ENCODE assay signal across 11 cellular contexts in the genomic region with DNA sequence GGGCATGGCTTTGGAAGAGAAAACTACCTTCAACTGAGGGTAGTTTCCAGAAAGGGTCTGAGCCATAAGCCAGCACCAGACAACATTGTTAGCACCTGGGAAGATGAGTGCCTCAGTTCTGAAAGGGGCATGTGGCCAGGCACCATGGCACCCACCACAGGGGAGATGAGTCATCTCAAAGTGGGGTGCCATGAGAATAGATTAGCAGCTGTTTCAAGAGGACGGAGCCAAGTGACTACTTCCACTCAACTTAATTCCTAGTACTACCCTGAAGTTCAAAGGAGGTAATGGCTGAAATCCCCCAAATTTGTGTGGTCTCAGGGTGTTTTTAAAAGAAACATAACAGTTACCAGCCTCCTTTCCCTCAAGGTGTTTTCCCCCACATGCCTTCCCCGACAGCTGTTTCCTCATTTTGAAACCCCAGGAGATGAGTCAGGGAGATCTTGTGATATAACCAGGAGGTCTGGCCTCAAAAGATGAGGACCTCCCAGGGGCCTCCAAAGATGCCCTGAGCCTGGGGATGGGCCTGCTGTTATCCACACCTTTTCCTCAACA. TPM values are rescaled to one million over a fixed set of nuclear protein-coding genes. Genes with fewer than 3 reads are reported as not detected.
DNase-seq lines count a peak whose midpoint lies in the region; ATAC-seq and TF ChIP-seq lines count a peak whose summit lies in the region.
"Had no signal": no experiment of that assay in that cellular context is flagged by ENCODE, and none has a peak within 500 bp of the region (broad histone marks: within the 10 kb centered on the region; RNA-seq: fewer than 3 reads in every experiment).

No MANE protein-coding gene starts in this region.

- peaks cover 0 to 4% of the 10 kb centered on the region in 2 donors for H3K27me3 ChIP-seq in breast epithelium
- H3K27me3 ChIP-seq in SJCRH30, result no peaks in the 10 kb centered on the region
- H3K27me3 ChIP-seq: neutrophil had no signal

- DNase-seq in MCF 10A (ENCODE audit: unreplicated experiment) (peak; percentile 25), breast epithelium (ENCODE audit: low spot score in 2 of 2) (no peak), SJCRH30 (peak; percentile 21 to 28), NCI-H1105 treated with DMSO at 0.1 percent for 48 hours (lab: John Stamatoyannopoulos, UW) (no peak), hippocampal formation (lab: John Stamatoyannopoulos, UW) (no peak), NCI-H1092 (lab: John Stamatoyannopoulos, UW) (no peak)
- DNase-seq in stimulated activated naive B cell treated with anti-CD40 and anti-IgM and Interleukin-4, amounts not matched to agents 10 μg/mL and 1 μg/mL and 100 μg/mL, for 72 hours, result peak; percentile 62

- no peak overlapping the region for H3K27ac Mint-ChIP-seq in MCF 10A (ENCODE audit: low read depth, unreplicated experiment)
- peak overlapping the region; percentile 76 for H3K27ac Mint-ChIP-seq in stimulated activated naive B cell treated with anti-CD40 and anti-IgM and Interleukin-4, amounts not matched to agents 10 μg/mL and 1 μg/mL and 100 μg/mL, for 72 hours

- H3K9me3 ChIP-seq in breast epithelium (no peaks in the 10 kb centered on the region), SJCRH30 (replicated peaks) (no peaks in the 10 kb centered on the region)
- H3K9me3 ChIP-seq: neutrophil, tibial nerve had no signal

- H3K4me3 Mint-ChIP-seq in MCF 10A (ENCODE audit: unreplicated experiment), result no peak overlapping the region
- peak overlapping the region in 1 of 2 donors; percentile 16 for H3K4me3 Mint-ChIP-seq in stimulated activated naive B cell treated with anti-CD40 and anti-IgM and Interleukin-4, amounts not matched to agents 10 μg/mL and 1 μg/mL and 100 μg/mL, for 72 hours

- no peaks in the 10 kb centered on the region for H3K36me3 ChIP-seq in breast epithelium
- no peaks in the 10 kb centered on the region for H3K36me3 ChIP-seq in SJCRH30
- H3K36me3 ChIP-seq: neutrophil, tibial nerve had no signal

- no TSS peak for BruUV-seq in MCF 10A (replicated peaks; lab: Mats Ljungman, UMichigan)

- no peaks in the 10 kb centered on the region for H3K36me3 Mint-ChIP-seq in MCF 10A (ENCODE audit: insufficient read depth, unreplicated experiment)
- no peaks in the 10 kb centered on the region for H3K36me3 Mint-ChIP-seq in stimulated activated naive B cell treated with anti-CD40 and anti-IgM and Interleukin-4, amounts not matched to agents 10 μg/mL and 1 μg/mL and 100 μg/mL, for 72 hours

- H3K4me3 ChIP-seq in breast epithelium (no peak overlapping the region), SJCRH30 (no peak overlapping the region)
- H3K4me3 ChIP-seq: tibial nerve had no signal

- intact Hi-C loops in MCF 10A (cut with micrococcal nuclease) (no loop called here), breast epithelium (cut with DNase I; ENCODE audit: low total_unique reads) (no loop called here)

- H3K27ac ChIP-seq in breast epithelium, result no peak overlapping the region
- H3K27ac ChIP-seq in SJCRH30, result peak overlapping the region; percentile 12; the same call in 1 of the 2 replicates
- H3K27ac ChIP-seq: neutrophil, tibial nerve had no signal

- TF ChIP-seq CTCF in MCF 10A (IDR thresholded peaks at IDR 0.05; ENCODE audit: unreplicated experiment) (no peak), breast epithelium (IDR thresholded peaks at IDR 0.05) (no peak)

- POLR2A ChIA-PET in MCF 10A (lab: Yijun Ruan, JAX), result interaction anchor here (0.6 kb wide), 1 partner anchor 935 kb away, joined by 3 read pairs; no protein-coding TSS in a partner anchor

- H3K9me3 Mint-ChIP-seq in MCF 10A (ENCODE audit: unreplicated experiment), result no peaks in the 10 kb centered on the region
- H3K9me3 Mint-ChIP-seq in stimulated activated naive B cell treated with anti-CD40 and anti-IgM and Interleukin-4, amounts not matched to agents 10 μg/mL and 1 μg/mL and 100 μg/mL, for 72 hours, result peaks cover 0 to 5% of the 10 kb centered on the region in 2 donors

- peak; percentile 76 for ATAC-seq in HG02852 (IDR thresholded peaks at IDR 0.05; ENCODE audit: unreplicated experiment)
- peak; percentile 95 for ATAC-seq in stimulated activated naive B cell treated with anti-CD40 and anti-IgM and Interleukin-4, amounts not matched to agents 10 μg/mL and 1 μg/mL and 100 μg/mL, for 72 hours (replicated peaks)

- H3K4me1 ChIP-seq in breast epithelium, result no peaks in the 10 kb centered on the region
- H3K4me1 ChIP-seq in SJCRH30, result peaks cover 7% of the 10 kb centered on the region; the same call in 1 of the 2 replicates
- H3K4me1 ChIP-seq: tibial nerve had no signal

- CTCF ChIA-PET in MCF 10A (lab: Yijun Ruan, JAX), result no interaction called here

- H3K4me1 Mint-ChIP-seq in MCF 10A (ENCODE audit: insufficient read depth, unreplicated experiment), result no peaks in the 10 kb centered on the region
- H3K4me1 Mint-ChIP-seq in stimulated activated naive B cell treated with anti-CD40 and anti-IgM and Interleukin-4, amounts not matched to agents 10 μg/mL and 1 μg/mL and 100 μg/mL, for 72 hours, result peaks cover 6 to 13% of the 10 kb centered on the region in 2 donors

- H3K27me3 Mint-ChIP-seq in MCF 10A (ENCODE audit: insufficient read depth, unreplicated experiment), result no peaks in the 10 kb centered on the region
- H3K27me3 Mint-ChIP-seq in stimulated activated naive B cell treated with anti-CD40 and anti-IgM and Interleukin-4, amounts not matched to agents 10 μg/mL and 1 μg/mL and 100 μg/mL, for 72 hours, result peaks cover 0 to 5% of the 10 kb centered on the region in 2 donors

- TF ChIP-seq POLR2A in breast epithelium (IDR thresholded peaks at IDR 0.05), result no peak

RNA-seq across cellular contexts. Expression of gene FTHL17, which starts 27.8 kb away (rescaled TPM):
- total RNA-seq in MCF 10A (2022), result not detected in 2 replicates
- not detected for total RNA-seq in breast epithelium
- total RNA-seq in SJCRH30 (2014; rRNA removed; shearing (Covaris generic)), result not detected in 2 replicates
- total RNA-seq: epithelial cell of proximal tubule, tibial nerve had no signal

Comparison
In these comparisons a context has a peak if more than half of its experiments do, and no peak if none do; other contexts are left out.
1. DNase-seq: peak in MCF 10A (single experiment), SJCRH30 (2 of 2) and stimulated activated naive B cell treated with anti-CD40 and anti-IgM and Interleukin-4, amounts not matched to agents 10 μg/mL and 1 μg/mL and 100 μg/mL, for 72 hours (single experiment); none in breast epithelium (0 of 2), NCI-H1105 treated with DMSO at 0.1 percent for 48 hours (single experiment), hippocampal formation (0 of 2) and NCI-H1092 (single experiment).